ENCODE assay signal across 12 cellular contexts in genomic region chr5:115549154-115549553, GRCh38. TPM values are rescaled to one million over a fixed set of nuclear protein-coding genes. Genes with fewer than 3 reads are reported as not detected.
DNase-seq lines count a peak whose midpoint lies in the region; ATAC-seq, FAIRE-seq and TF ChIP-seq lines count a peak whose summit lies in the region.
"Had no signal": no experiment of that assay in that cellular context is flagged by ENCODE, and none has a peak within 500 bp of the region (broad histone marks: within the 10 kb centered on the region; RNA-seq: fewer than 3 reads in every experiment).

No MANE protein-coding gene starts in this region.

- peaks cover 26% of the 10 kb centered on the region for H3K4me1 Mint-ChIP-seq in MCF 10A (ENCODE audit: insufficient read depth, unreplicated experiment)
- peaks cover 17% of the 10 kb centered on the region for H3K4me1 Mint-ChIP-seq in stimulated activated naive CD8-positive, alpha-beta T cell treated with anti-CD3 and anti-CD28 coated beads, Interleukin-15, amount 100 ng/mL, for 72 hours

- H3K36me3 ChIP-seq in breast epithelium (no peaks in the 10 kb centered on the region), Karpas-422 (ENCODE audit: insufficient read depth, low read length) (no peaks in the 10 kb centered on the region), bronchial epithelial cell (ENCODE audit: control insufficient read depth, insufficient read depth, low read length) (no peaks in the 10 kb centered on the region)

- no peak overlapping the region for H3K4me2 ChIP-seq in Karpas-422 (ENCODE audit: low read depth, low read length, poor library complexity, severe bottlenecking)

- H3K27ac ChIP-seq in breast epithelium: no peak overlapping the region
- no peak overlapping the region for H3K27ac ChIP-seq in Karpas-422 (ENCODE audit: low read length)

- no peak overlapping the region for H3K27ac Mint-ChIP-seq in MCF 10A (ENCODE audit: low read depth, unreplicated experiment)
- no peak overlapping the region for H3K27ac Mint-ChIP-seq in stimulated activated naive CD8-positive, alpha-beta T cell treated with anti-CD3 and anti-CD28 coated beads, Interleukin-15, amount 100 ng/mL, for 72 hours

- no peaks in the 10 kb centered on the region for H3K9me2 ChIP-seq in Karpas-422 (replicated peaks; ENCODE audit: insufficient read depth, low read length)

- H4K20me1 ChIP-seq in Karpas-422 (ENCODE audit: insufficient read depth, low read depth, low read length): no peaks in the 10 kb centered on the region

- BruUV-seq in MCF 10A (replicated peaks; lab: Mats Ljungman, UMichigan): no TSS peak

- POLR2A ChIA-PET in MCF 10A (lab: Yijun Ruan, JAX): no interaction called here

- H3K4me3 ChIP-seq in breast epithelium (no peak overlapping the region), Karpas-422 (ENCODE audit: low read length) (no peak overlapping the region), bronchial epithelial cell (ENCODE audit: low read depth, low read length) (no peak overlapping the region)

- CTCF ChIA-PET in MCF 10A (lab: Yijun Ruan, JAX): no interaction called here

- no peak for TF ChIP-seq CTCF in MCF 10A (IDR thresholded peaks at IDR 0.05; ENCODE audit: unreplicated experiment)
- no peak for TF ChIP-seq CTCF in breast epithelium (IDR thresholded peaks at IDR 0.05)
- no peak for TF ChIP-seq CTCF in bronchial epithelial cell (IDR thresholded peaks at IDR 0.05; ENCODE audit: insufficient read depth, low read length, severe bottlenecking)

- H3K9me3 Mint-ChIP-seq in MCF 10A (ENCODE audit: unreplicated experiment): no peaks in the 10 kb centered on the region
- peaks cover 5 to 7% of the 10 kb centered on the region in 2 donors for H3K9me3 Mint-ChIP-seq in stimulated activated naive CD8-positive, alpha-beta T cell treated with anti-CD3 and anti-CD28 coated beads, Interleukin-15, amount 100 ng/mL, for 72 hours

- peak overlapping the region; percentile 68 for H2AFZ ChIP-seq in Karpas-422 (ENCODE audit: low read length)

- H3K9me3 ChIP-seq in breast epithelium (peaks cover 5 to 10% of the 10 kb centered on the region in 2 donors), Karpas-422 (ENCODE audit: low read length) (peaks cover 7% of the 10 kb centered on the region)

- no peaks in the 10 kb centered on the region for H3K36me3 Mint-ChIP-seq in MCF 10A (ENCODE audit: insufficient read depth, unreplicated experiment)

- DNase-seq in MCF 10A (ENCODE audit: unreplicated experiment): peak; percentile 24
- no peak for DNase-seq in breast epithelium (ENCODE audit: low spot score in 2 of 2)
- DNase-seq in Karpas-422: peak; percentile 81
- DNase-seq in bronchial epithelial cell (ENCODE audit: low read depth): peak; percentile 15
- peak; percentile 11 to 15 for DNase-seq in stimulated activated naive CD8-positive, alpha-beta T cell treated with anti-CD3 and anti-CD28 coated beads, Interleukin-15, amount 100 ng/mL, for 72 hours
- no peak for DNase-seq in SKM-1 treated with dmso at 0.1 percent for 144 hours (lab: John Stamatoyannopoulos, UW; ENCODE audit: unreplicated experiment)
- no peak for DNase-seq in occipital lobe (lab: John Stamatoyannopoulos, UW)
- DNase-seq: activated effector memory CD4-positive, alpha-beta T cell treated with Interleukin-2 at 50 U/mL for 16 hours; head of caudate nucleus; posterior cingulate gyrus; SIG-M5 had no signal

- ATAC-seq in stimulated activated naive CD8-positive, alpha-beta T cell treated with anti-CD3 and anti-CD28 coated beads, Interleukin-15, amount 100 ng/mL, for 72 hours: no peak
- no peak for ATAC-seq in HG02840 (IDR thresholded peaks at IDR 0.05; ENCODE audit: low FRiP score, unreplicated experiment)

- no peaks in the 10 kb centered on the region for H3K27me3 Mint-ChIP-seq in MCF 10A (ENCODE audit: insufficient read depth, unreplicated experiment)
- peaks cover 30% of the 10 kb centered on the region for H3K27me3 Mint-ChIP-seq in stimulated activated naive CD8-positive, alpha-beta T cell treated with anti-CD3 and anti-CD28 coated beads, Interleukin-15, amount 100 ng/mL, for 72 hours

- TF ChIP-seq POLR2A in breast epithelium (IDR thresholded peaks at IDR 0.05): no peak

- intact Hi-C loops in MCF 10A (cut with micrococcal nuclease) (no loop called here), breast epithelium (cut with DNase I; ENCODE audit: low total_unique reads) (no loop called here)

- no peak overlapping the region for H3K4me3 Mint-ChIP-seq in MCF 10A (ENCODE audit: unreplicated experiment)
- no peak overlapping the region for H3K4me3 Mint-ChIP-seq in stimulated activated naive CD8-positive, alpha-beta T cell treated with anti-CD3 and anti-CD28 coated beads, Interleukin-15, amount 100 ng/mL, for 72 hours

- H3K9ac ChIP-seq in Karpas-422 (ENCODE audit: low read length): no peak overlapping the region

- no peak for FAIRE-seq in bronchial epithelial cell (lab: Jason Lieb, UNC)

- H3K4me1 ChIP-seq in breast epithelium (no peaks in the 10 kb centered on the region), Karpas-422 (ENCODE audit: low read length) (peaks cover 9% of the 10 kb centered on the region)

- H3K79me2 ChIP-seq in Karpas-422 (ENCODE audit: low read length): peaks cover 2% of the 10 kb centered on the region; the same call in 1 of the 2 replicates

- H3K27me3 ChIP-seq in breast epithelium (no peaks in the 10 kb centered on the region), Karpas-422 (ENCODE audit: low read length) (no peaks in the 10 kb centered on the region), bronchial epithelial cell (ENCODE audit: control insufficient read depth, insufficient read depth, low read length) (no peaks in the 10 kb centered on the region)

RNA-seq across cellular contexts. Expression of gene FEM1C, which starts 4.6 kb away (rescaled TPM):
- total RNA-seq in MCF 10A (2022) (10.3 and 12.2 TPM in 2 replicates), breast epithelium (10 to 100 TPM; 19.3 to 30.6 (median 23.7) TPM), bronchial epithelial cell (11.8 and 14.5 TPM in 2 replicates), occipital lobe (73.3 TPM)
- total RNA-seq in Karpas-422 (2014; rRNA removed; shearing (Covaris generic); ENCODE audit: low replicate concordance): 7.6 and 16.8 TPM in 2 replicates

RNA-seq across cellular contexts. Expression of gene TICAM2, which starts 53.1 kb away (rescaled TPM):
- total RNA-seq in MCF 10A (2022) (3.7 and 8.3 TPM in 2 replicates), breast epithelium (1 to 10 TPM in 2 of 3 donors, under 1 TPM in 1; 0.98 to 1.6 (median 1.5) TPM), bronchial epithelial cell (0.26 and 0.38 TPM in 2 replicates), occipital lobe (0.94 TPM)
- total RNA-seq in Karpas-422 (2014; rRNA removed; shearing (Covaris generic); ENCODE audit: low replicate concordance): 0.07 TPM in 1 of 2 replicates, not detected in the other

Comparison
In these comparisons a context has a peak if more than half of its experiments do, and no peak if none do; other contexts are left out.
1. DNase-seq: peak in MCF 10A (single experiment), Karpas-422 (single experiment), bronchial epithelial cell (single experiment) and stimulated activated naive CD8-positive, alpha-beta T cell treated with anti-CD3 and anti-CD28 coated beads, Interleukin-15, amount 100 ng/mL, for 72 hours (2 of 2); none in breast epithelium (0 of 2), SKM-1 treated with dmso at 0.1 percent for 144 hours (single experiment) and occipital lobe (single experiment).